18 cellular contexts compared by ENCODE assay signal in the genomic region with DNA sequence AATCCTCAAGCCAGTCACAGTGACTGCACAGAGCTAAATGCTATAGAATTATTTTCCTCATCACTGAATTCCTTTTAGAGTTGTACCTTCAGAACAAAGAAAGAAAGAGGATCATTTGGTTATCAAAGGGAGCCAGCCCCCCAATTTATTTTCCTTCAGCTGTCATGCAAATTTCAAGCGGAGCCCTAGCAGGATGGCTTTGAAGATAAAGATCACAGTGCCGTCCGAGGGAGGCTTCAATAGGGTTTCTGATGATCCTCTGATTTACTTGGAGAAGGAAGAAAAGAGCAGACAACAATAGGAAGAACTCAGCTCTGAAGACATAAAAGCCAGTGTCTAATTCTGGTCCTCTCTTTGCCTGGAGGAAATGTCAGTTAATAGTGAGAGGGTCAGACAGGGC.
DNase-seq lines count a peak whose midpoint lies in the region; ATAC-seq and TF ChIP-seq lines count a peak whose summit lies in the region.
"Had no signal": no experiment of that assay in that cellular context is flagged by ENCODE, and none has a peak within 500 bp of the region (broad histone marks: within the 10 kb centered on the region; RNA-seq: fewer than 3 reads in every experiment).

No MANE protein-coding gene starts in this region.

- BruUV-seq in Caco-2 (replicated peaks; lab: Mats Ljungman, UMichigan): no TSS peak

- H3K27ac Mint-ChIP-seq in Caco-2 (ENCODE audit: unreplicated experiment): peak overlapping the region; percentile 60

- H3K36me3 ChIP-seq in Caco-2 (ENCODE audit: control insufficient read depth, insufficient read depth, low read length) (no peaks in the 10 kb centered on the region), HUES64 (ENCODE audit: insufficient read depth, low read length) (no peaks in the 10 kb centered on the region), ectodermal cell (ENCODE audit: control insufficient read depth, insufficient read depth, low read length) (no peaks in the 10 kb centered on the region), mesendoderm (ENCODE audit: control insufficient read depth, insufficient read depth, low read length) (no peaks in the 10 kb centered on the region), right lobe of liver (no peaks in the 10 kb centered on the region), psoas muscle (ENCODE audit: insufficient read depth in 1 of 2, low read depth in 1 of 2) (no peaks in the 10 kb centered on the region)

- DNase-seq in Caco-2 (no peak), mesendoderm (peak; percentile 41), T1000 (lab: John Stamatoyannopoulos, UW) (no peak), right lobe of liver (no peak), psoas muscle (no peak)
- DNase-seq: AML-193, DMS79, MM.1S, NCI-H1092, NCI-H2081, NCI-H774, SHP77 had no signal

- H3K4me3 ChIP-seq in Caco-2 (ENCODE audit: low read depth, low read length) (no peak overlapping the region), HUES64 (ENCODE audit: low read length) (no peak overlapping the region), ectodermal cell (ENCODE audit: insufficient read depth, low read depth, low read length) (no peak overlapping the region), mesendoderm (ENCODE audit: low read length) (no peak overlapping the region), right lobe of liver (no peak overlapping the region), psoas muscle (no peak overlapping the region)
- H3K4me3 ChIP-seq: SK-N-MC had no signal

- no peak overlapping the region for H4K8ac ChIP-seq in mesendoderm (ENCODE audit: low read depth, low read length)

- no peak overlapping the region for H2AK5ac ChIP-seq in mesendoderm (ENCODE audit: low read length)

- H3K18ac ChIP-seq in mesendoderm (ENCODE audit: low read length): no peak overlapping the region

- no peaks in the 10 kb centered on the region for H3K36me3 Mint-ChIP-seq in Caco-2 (ENCODE audit: insufficient read depth, unreplicated experiment)

- peaks cover 10% of the 10 kb centered on the region for H3K9me3 Mint-ChIP-seq in Caco-2 (ENCODE audit: unreplicated experiment)

- intact Hi-C loops in Caco-2 (cut with micrococcal nuclease; ENCODE audit: unreplicated experiment): no loop called here
- intact Hi-C loops in right lobe of liver (cut with DNase I): loop anchor here in 1 of 2 donors (10.0 kb wide), 1 partner anchor 567 kb away; no protein-coding TSS in a partner anchor
- intact Hi-C loops in psoas muscle (cut with DNase I): no loop called here

- POLR2A ChIA-PET in Caco-2 (lab: Charles Lee): no interaction called here

- H3K79me1 ChIP-seq in mesendoderm (ENCODE audit: low read length): no peaks in the 10 kb centered on the region

- no peak overlapping the region for H3K56ac ChIP-seq in mesendoderm (ENCODE audit: low read length)

- WGBS in HUES64: 9% methylated on average over 3 of the region's 3 CpGs
- 1 to 2% methylated on average over 3 of the region's 3 CpGs for WGBS in ectodermal cell, 2 experiments
- no CpG with 5 or more reads among the region's 3 CpGs for WGBS in mesendoderm (ENCODE audit: extremely low coverage, insufficient coverage, low lambda C conversion rate)
- 39% methylated on average over 3 of the region's 3 CpGs for WGBS in right lobe of liver (ENCODE audit: insufficient coverage, low coverage, low lambda C conversion rate, missing lambda C conversion rate)
- 48 to 52% (median 49%) methylated on average over 3 of the region's 3 CpGs for WGBS in psoas muscle, 3 donors

- no peak overlapping the region for H2BK5ac ChIP-seq in mesendoderm (ENCODE audit: low read length)

- ATAC-seq in right lobe of liver (no peak), GM21576 (IDR thresholded peaks at IDR 0.05; ENCODE audit: unreplicated experiment) (no peak), psoas muscle (no peak)

- no peaks in the 10 kb centered on the region for H3K27me3 Mint-ChIP-seq in Caco-2 (ENCODE audit: insufficient read depth, unreplicated experiment)

- no peak overlapping the region; the same call in 1 of the 2 replicates for H3K9ac ChIP-seq in HUES64 (ENCODE audit: low read depth, low read length)
- H3K9ac ChIP-seq in mesendoderm (ENCODE audit: low read length): no peak overlapping the region

- H3K4me1 Mint-ChIP-seq in Caco-2 (ENCODE audit: low read depth, unreplicated experiment): peaks cover 30% of the 10 kb centered on the region

- H3K4me2 ChIP-seq in mesendoderm (ENCODE audit: low read length): no peak overlapping the region

- no peak overlapping the region for H3K4ac ChIP-seq in mesendoderm (ENCODE audit: low read depth, low read length)

- no peak overlapping the region for H2BK120ac ChIP-seq in mesendoderm (ENCODE audit: low read depth, low read length)

- CTCF ChIA-PET in Caco-2 (lab: Charles Lee): no interaction called here

- H3K79me2 ChIP-seq in mesendoderm (ENCODE audit: control insufficient read depth, insufficient read depth, low read length): no peaks in the 10 kb centered on the region

- H3K4me1 ChIP-seq in Caco-2 (peaks cover 52% of the 10 kb centered on the region), HUES64 (ENCODE audit: insufficient read depth, low read length) (peaks cover 31% of the 10 kb centered on the region), ectodermal cell (ENCODE audit: control insufficient read depth, insufficient read depth, low read length) (peaks cover 21% of the 10 kb centered on the region), mesendoderm (ENCODE audit: control insufficient read depth, low read depth, low read length) (peaks cover 6% of the 10 kb centered on the region), right lobe of liver (no peaks in the 10 kb centered on the region), psoas muscle (no peaks in the 10 kb centered on the region)

- no peak overlapping the region for H2BK15ac ChIP-seq in mesendoderm (replicated peaks; ENCODE audit: low read depth)

- 0 out of 2 replicates have a peak, but pooled peaks cover 4% of the 10 kb centered on the region for H3K9me3 ChIP-seq in Caco-2
- H3K9me3 ChIP-seq in HUES64 (ENCODE audit: insufficient read depth, low read depth, low read length): no peaks in the 10 kb centered on the region
- H3K9me3 ChIP-seq in ectodermal cell (ENCODE audit: control insufficient read depth, low read length): no peaks in the 10 kb centered on the region
- H3K9me3 ChIP-seq in right lobe of liver: no peaks in the 10 kb centered on the region
- H3K9me3 ChIP-seq in psoas muscle: no peaks in the 10 kb centered on the region

- TF ChIP-seq POLR2A in right lobe of liver (IDR thresholded peaks at IDR 0.05): no peak

- no peak overlapping the region for H3K23ac ChIP-seq in mesendoderm (ENCODE audit: low read length)

- peak overlapping the region; percentile 36 for H3K27ac ChIP-seq in HUES64 (ENCODE audit: low read depth, low read length)
- peak overlapping the region; percentile 85 for H3K27ac ChIP-seq in ectodermal cell (ENCODE audit: insufficient read depth, low read depth, low read length, poor library complexity, severe bottlenecking)
- H3K27ac ChIP-seq in mesendoderm (ENCODE audit: low read depth, low read length): no peak overlapping the region
- H3K27ac ChIP-seq in right lobe of liver: no peak overlapping the region
- H3K27ac ChIP-seq in psoas muscle: no peak overlapping the region
- H3K27ac ChIP-seq: 22Rv1, C4-2B, SK-N-MC had no signal

- no peak for TF ChIP-seq CTCF in Caco-2 (IDR thresholded peaks at IDR 0.05; ENCODE audit: insufficient read depth in 1 of 2, low read depth in 1 of 2, low read length in 1 of 2, severe bottlenecking in 1 of 2, unreplicated experiment in 1 of 2)
- no peak for TF ChIP-seq CTCF in right lobe of liver (IDR thresholded peaks at IDR 0.05)
- no peak for TF ChIP-seq CTCF in psoas muscle (IDR thresholded peaks at IDR 0.05)

- no peak overlapping the region for H3K4me3 Mint-ChIP-seq in Caco-2 (ENCODE audit: unreplicated experiment)

- no peak overlapping the region for H4K5ac ChIP-seq in mesendoderm (ENCODE audit: low read length)

- H3K27me3 ChIP-seq in Caco-2 (replicated peaks; ENCODE audit: control insufficient read depth, insufficient read depth, low read length) (no peaks in the 10 kb centered on the region), HUES64 (ENCODE audit: insufficient read depth, low read length) (peaks cover 14% of the 10 kb centered on the region), ectodermal cell (ENCODE audit: control insufficient read depth, insufficient read depth, low read length, poor library complexity, severe bottlenecking) (no peaks in the 10 kb centered on the region), mesendoderm (ENCODE audit: insufficient read depth, low read length, poor library complexity) (no peaks in the 10 kb centered on the region), right lobe of liver (no peaks in the 10 kb centered on the region), psoas muscle (ENCODE audit: insufficient read depth in 3 of 3, low read length in 2 of 3) (no peaks in the 10 kb centered on the region)

Comparison
In these comparisons a context has a peak if more than half of its experiments do, and no peak if none do; other contexts are left out.
1. H3K27ac ChIP-seq: peak in HUES64 (single experiment) and ectodermal cell (single experiment); none in mesendoderm (single experiment), right lobe of liver (0 of 3) and psoas muscle (single experiment).